8 cellular contexts compared by ENCODE assay signal in genomic region chr3:138950006-138950644, GRCh38. TPM values are rescaled to one million over a fixed set of nuclear protein-coding genes. Genes with fewer than 3 reads are reported as not detected.
A peak's percentile ranks its signal among the peaks of the same experiment; 100 is the strongest.
DNase-seq lines count a peak whose midpoint lies in the region; ATAC-seq and TF ChIP-seq lines count a peak whose summit lies in the region.

No MANE protein-coding gene starts in this region.

- H3K36me3 Mint-ChIP-seq in endothelial cell (ENCODE audit: low read depth, unreplicated experiment): peaks cover 9% of the 10 kb centered on the region
- H3K36me3 Mint-ChIP-seq in naive thymus-derived CD8-positive, alpha-beta T cell: peaks cover 0 to 1% (median 0%) of the 10 kb centered on the region in 3 donors

- peaks cover 19% of the 10 kb centered on the region for H3K27me3 Mint-ChIP-seq in endothelial cell (ENCODE audit: unreplicated experiment)
- peaks cover 33 to 80% (median 62%) of the 10 kb centered on the region in 5 donors for H3K27me3 Mint-ChIP-seq in naive thymus-derived CD8-positive, alpha-beta T cell

- no peak overlapping the region for H3K27ac ChIP-seq in SJCRH30

- ATAC-seq in naive thymus-derived CD8-positive, alpha-beta T cell: peak; percentile 62 to 63
- no peak for ATAC-seq in GM18873 (IDR thresholded peaks at IDR 0.05; ENCODE audit: low FRiP score, unreplicated experiment)
- no peak for ATAC-seq in GM21737 (IDR thresholded peaks at IDR 0.05; ENCODE audit: unreplicated experiment)

- no peak for TF ChIP-seq CTCF in endothelial cell (IDR thresholded peaks at IDR 0.05; ENCODE audit: unreplicated experiment)

- no peaks in the 10 kb centered on the region for H3K4me1 ChIP-seq in SJCRH30

- H3K4me3 Mint-ChIP-seq in endothelial cell (ENCODE audit: unreplicated experiment): peak overlapping the region; percentile 16
- H3K4me3 Mint-ChIP-seq in naive thymus-derived CD8-positive, alpha-beta T cell: peak overlapping the region; percentile 21 to 84 (median 58)

- H3K36me3 ChIP-seq in SJCRH30: no peaks in the 10 kb centered on the region

- H3K27ac Mint-ChIP-seq in endothelial cell (ENCODE audit: unreplicated experiment): no peak overlapping the region
- peak overlapping the region in 1 of 10 donors; percentile 40 for H3K27ac Mint-ChIP-seq in naive thymus-derived CD8-positive, alpha-beta T cell

- H3K9me3 Mint-ChIP-seq in endothelial cell (ENCODE audit: unreplicated experiment): no peaks in the 10 kb centered on the region
- no peaks in the 10 kb centered on the region for H3K9me3 Mint-ChIP-seq in naive thymus-derived CD8-positive, alpha-beta T cell

- H3K4me3 ChIP-seq in SJCRH30: no peak overlapping the region

- POLR2A ChIA-PET in naive thymus-derived CD8-positive, alpha-beta T cell (lab: Charles Lee): no interaction called here

- H3K4me1 Mint-ChIP-seq in endothelial cell (ENCODE audit: unreplicated experiment): peaks cover 38% of the 10 kb centered on the region
- H3K4me1 Mint-ChIP-seq in naive thymus-derived CD8-positive, alpha-beta T cell: peaks cover 15 to 32% (median 29%) of the 10 kb centered on the region in 4 donors

- H3K27me3 ChIP-seq in SJCRH30: no peaks in the 10 kb centered on the region

- peak; percentile 37 for DNase-seq in COLO668 (lab: John Stamatoyannopoulos, UW; ENCODE audit: unreplicated experiment)
- DNase-seq in NCI-H526 treated with DMSO at 0.1 percent for 48 hours (lab: John Stamatoyannopoulos, UW): peak; percentile 51
- DNase-seq in endothelial cell (ENCODE audit: low spot score): peak; percentile 55
- peak in 1 of 10 donors; percentile 25 for DNase-seq in naive thymus-derived CD8-positive, alpha-beta T cell
- no peak for DNase-seq in GM19240 (ENCODE audit: insufficient read length, low spot score)
- no peak for DNase-seq in SJCRH30

- no peaks in the 10 kb centered on the region for H3K9me3 ChIP-seq in SJCRH30 (replicated peaks)

RNA-seq across cellular contexts. Expression of gene FOXL2NB, which starts 3.1 kb away (rescaled TPM):
- 13.2 TPM for total RNA-seq in endothelial cell (ENCODE audit: unreplicated experiment)
- total RNA-seq in naive thymus-derived CD8-positive, alpha-beta T cell: not detected
- not detected for polyA plus RNA-seq in naive thymus-derived CD8-positive, alpha-beta T cell
- total RNA-seq in SJCRH30 (2014; rRNA removed; shearing (Covaris generic)): 0.23 and 0.34 TPM in 2 replicates

RNA-seq across cellular contexts. Expression of gene FOXL2, which starts 3.2 kb away (rescaled TPM):
- 6.8 TPM for total RNA-seq in endothelial cell (ENCODE audit: unreplicated experiment)
- not detected for total RNA-seq in naive thymus-derived CD8-positive, alpha-beta T cell
- not detected for polyA plus RNA-seq in naive thymus-derived CD8-positive, alpha-beta T cell
- 0.42 and 0.89 TPM in 2 replicates for total RNA-seq in SJCRH30 (2014; rRNA removed; shearing (Covaris generic))

RNA-seq across cellular contexts. Expression of gene PRR23A, which starts 55.9 kb away (rescaled TPM):
- not detected for total RNA-seq in endothelial cell (ENCODE audit: unreplicated experiment)
- not detected for total RNA-seq in naive thymus-derived CD8-positive, alpha-beta T cell
- not detected for polyA plus RNA-seq in naive thymus-derived CD8-positive, alpha-beta T cell
- total RNA-seq in SJCRH30 (2014; rRNA removed; shearing (Covaris generic)): not detected in 2 replicates

Comparison
In these comparisons a context has a peak if more than half of its experiments do, and no peak if none do; other contexts are left out.
1. DNase-seq: peak in COLO668 (single experiment), NCI-H526 treated with DMSO at 0.1 percent for 48 hours (single experiment) and endothelial cell (single experiment); none in GM19240 (single experiment) and SJCRH30 (0 of 2).
2. ATAC-seq: peak in naive thymus-derived CD8-positive, alpha-beta T cell (2 of 2); none in GM18873 (single experiment) and GM21737 (single experiment).
3. RNA of gene FOXL2NB, which starts 3.1 kb away (total RNA-seq): 13.2 TPM in endothelial cell (single experiment); 0.23 to 0.34 TPM in SJCRH30 and not detected in naive thymus-derived CD8-positive, alpha-beta T cell; every median in the first group is over 10 times any median in the second.